ENCODE assay signal across 16 cellular contexts in the genomic region with DNA sequence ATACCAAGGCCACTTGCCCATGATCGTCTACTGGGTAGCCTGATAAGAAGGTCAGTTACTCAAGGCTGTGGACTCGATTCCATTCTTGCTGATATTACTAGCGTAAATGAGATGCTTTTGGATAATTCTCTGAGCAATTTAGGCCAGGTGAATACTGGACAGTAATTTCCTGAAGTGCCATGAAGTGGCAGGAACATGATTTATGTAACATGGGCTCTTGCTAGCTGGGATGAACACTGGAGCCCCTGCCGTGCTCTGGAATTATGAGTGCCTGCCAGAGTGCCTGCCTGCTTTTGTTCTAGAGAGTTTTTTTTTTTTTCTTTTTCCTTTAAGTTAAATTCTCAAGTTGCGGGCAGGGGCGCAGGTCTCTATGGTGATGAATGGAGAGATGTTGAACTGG.
"Had no signal": no experiment of that assay in that cellular context is flagged by ENCODE, and none has a peak within 500 bp of the region (broad histone marks: within the 10 kb centered on the region; RNA-seq: fewer than 3 reads in every experiment).

No MANE protein-coding gene starts in this region.

- DNase-seq: activated B cell treated with CpG ODN at 0.5 μM for 24 hours; activated CD4-positive, alpha-beta T cell treated with anti-CD3 and anti-CD28 coated beads, Interleukin-2, amount 10 ng/mL, durations not matched to agents 24 days and 14 days; activated naive CD4-positive, alpha-beta T cell treated with anti-CD3 and anti-CD28 coated beads for 36 hours; activated T-cell treated with anti-CD3 and anti-CD28 coated beads for 4 hours; effector CD8-positive, alpha-beta T cell; heart left ventricle; left colon; mammary epithelial cell; naive thymus-derived CD4-positive, alpha-beta T cell; psoas muscle; sigmoid colon; stimulated activated CD4-positive, alpha-beta T cell treated with anti-CD3 and anti-CD28 coated beads, Interleukin-2, amount 100 ng/mL, for 24 hours; stimulated activated naive CD4-positive, alpha-beta T cell treated with Interleukin-2 at 50 U/mL for 16 hours; upper lobe of left lung had no signal

- H3K27me3 ChIP-seq: heart left ventricle, sigmoid colon, upper lobe of left lung had no signal

- H3K27me3 Mint-ChIP-seq: activated B cell treated with CpG ODN at 0.5 μM for 24 hours; activated CD4-positive, alpha-beta T cell treated with anti-CD3 and anti-CD28 coated beads, Interleukin-2, amount 10 ng/mL, durations not matched to agents 24 days and 14 days; naive thymus-derived CD4-positive, alpha-beta T cell had no signal

- H3K9me3 ChIP-seq: heart left ventricle, psoas muscle, sigmoid colon, upper lobe of left lung had no signal

- H3K27ac Mint-ChIP-seq: activated B cell treated with CpG ODN at 0.5 μM for 24 hours; activated CD4-positive, alpha-beta T cell treated with anti-CD3 and anti-CD28 coated beads, Interleukin-2, amount 10 ng/mL, durations not matched to agents 24 days and 14 days; activated naive CD4-positive, alpha-beta T cell treated with anti-CD3 and anti-CD28 coated beads for 36 hours; activated T-helper 17 cell treated with anti-CD3 and anti-CD28 coated beads, Interleukin-2, amount 50 U/mL, for 72 hours; naive thymus-derived CD4-positive, alpha-beta T cell had no signal

- H3K36me3 Mint-ChIP-seq: naive thymus-derived CD4-positive, alpha-beta T cell had no signal

- H3K4me3 ChIP-seq: coronary artery, heart left ventricle, psoas muscle, sigmoid colon, upper lobe of left lung had no signal

- H3K4me1 Mint-ChIP-seq: activated CD4-positive, alpha-beta T cell treated with anti-CD3 and anti-CD28 coated beads, Interleukin-2, amount 10 ng/mL, durations not matched to agents 24 days and 14 days; activated T-helper 17 cell treated with anti-CD3 and anti-CD28 coated beads, Interleukin-2, amount 50 U/mL, for 72 hours had no signal

- H3K4me1 ChIP-seq: psoas muscle had no signal

- H3K9me3 Mint-ChIP-seq: activated B cell treated with CpG ODN at 0.5 μM for 24 hours; activated CD4-positive, alpha-beta T cell treated with anti-CD3 and anti-CD28 coated beads, Interleukin-2, amount 10 ng/mL, durations not matched to agents 24 days and 14 days; activated naive CD4-positive, alpha-beta T cell treated with anti-CD3 and anti-CD28 coated beads for 36 hours had no signal

- ATAC-seq: activated T-helper 17 cell treated with anti-CD3 and anti-CD28 coated beads, Interleukin-2, amount 50 U/mL, for 72 hours; heart left ventricle; left colon; naive thymus-derived CD4-positive, alpha-beta T cell; psoas muscle had no signal

- H3K4me3 Mint-ChIP-seq: activated B cell treated with CpG ODN at 0.5 μM for 24 hours; activated CD4-positive, alpha-beta T cell treated with anti-CD3 and anti-CD28 coated beads, Interleukin-2, amount 10 ng/mL, durations not matched to agents 24 days and 14 days; activated naive CD4-positive, alpha-beta T cell treated with anti-CD3 and anti-CD28 coated beads for 36 hours; activated T-helper 17 cell treated with anti-CD3 and anti-CD28 coated beads, Interleukin-2, amount 50 U/mL, for 72 hours; naive thymus-derived CD4-positive, alpha-beta T cell had no signal

- H3K36me3 ChIP-seq: heart left ventricle, sigmoid colon, upper lobe of left lung had no signal

- H3K27ac ChIP-seq: coronary artery, heart left ventricle, psoas muscle, sigmoid colon, upper lobe of left lung had no signal
